In genomic region chr9:95342571-95342970, GRCh38 we compare ENCODE assay signal across 1 cellular context.
TF ChIP-seq lines count a peak whose summit lies in the region.

No MANE protein-coding gene starts in this region.

TF ChIP-seq in GM23338, 12 proteins besides CTCF, POLR2A, EP300 and RAD21 (continued from another document):
- TF ChIP-seq ZNF462 (CRISPR knock-in tag; IDR thresholded peaks at IDR 0.05), result no peak
- no peak for TF ChIP-seq CREB1 (CRISPR knock-in tag; IDR thresholded peaks at IDR 0.05; ENCODE audit: low read depth)
- TF ChIP-seq ETS1 (IDR thresholded peaks at IDR 0.05), result no peak
- TF ChIP-seq STAT1 (IDR thresholded peaks at IDR 0.05; ENCODE audit: unreplicated experiment), result no peak
- TF ChIP-seq EZH2 (IDR thresholded peaks at IDR 0.05; ENCODE audit: low read depth, unreplicated experiment), result no peak
- TF ChIP-seq REST (IDR thresholded peaks at IDR 0.05; ENCODE audit: unreplicated experiment), result no peak
- no peak for TF ChIP-seq NANOG (IDR thresholded peaks at IDR 0.05; ENCODE audit: borderline replicate concordance)
- no peak for TF ChIP-seq POLR2AphosphoS5 (IDR thresholded peaks at IDR 0.05; ENCODE audit: low read depth)
